1 cellular context compared by ENCODE assay signal in the genomic region with DNA sequence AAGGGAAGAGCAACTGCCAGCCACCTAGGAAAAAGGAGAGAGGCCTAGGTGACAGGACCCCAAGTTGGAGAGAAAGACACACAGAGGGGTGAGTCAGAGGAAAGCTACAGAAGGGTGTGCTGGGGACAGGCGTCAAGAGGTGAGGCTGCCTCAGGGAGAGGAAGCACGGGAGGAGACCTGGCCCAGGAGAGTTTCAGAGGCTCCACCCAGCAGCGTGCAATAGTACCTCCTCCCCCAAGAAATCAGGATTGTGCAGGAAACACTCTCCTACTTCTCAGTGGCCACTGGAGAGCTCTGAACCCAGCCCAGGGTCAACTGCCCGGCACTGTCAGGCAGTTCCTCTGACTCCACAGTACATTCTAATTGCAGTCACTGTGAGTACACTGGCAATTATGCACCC.
A peak's percentile ranks its signal among the peaks of the same experiment; 100 is the strongest.
TF ChIP-seq lines count a peak whose summit lies in the region.

No MANE protein-coding gene starts in this region.

TF ChIP-seq in K562, 482 proteins besides CTCF, POLR2A, EP300 and RAD21:
- TF ChIP-seq L3MBTL2 (IDR thresholded peaks at IDR 0.05): peak; percentile 42; the same call in 1 of the 2 replicates
